In the genomic region with DNA sequence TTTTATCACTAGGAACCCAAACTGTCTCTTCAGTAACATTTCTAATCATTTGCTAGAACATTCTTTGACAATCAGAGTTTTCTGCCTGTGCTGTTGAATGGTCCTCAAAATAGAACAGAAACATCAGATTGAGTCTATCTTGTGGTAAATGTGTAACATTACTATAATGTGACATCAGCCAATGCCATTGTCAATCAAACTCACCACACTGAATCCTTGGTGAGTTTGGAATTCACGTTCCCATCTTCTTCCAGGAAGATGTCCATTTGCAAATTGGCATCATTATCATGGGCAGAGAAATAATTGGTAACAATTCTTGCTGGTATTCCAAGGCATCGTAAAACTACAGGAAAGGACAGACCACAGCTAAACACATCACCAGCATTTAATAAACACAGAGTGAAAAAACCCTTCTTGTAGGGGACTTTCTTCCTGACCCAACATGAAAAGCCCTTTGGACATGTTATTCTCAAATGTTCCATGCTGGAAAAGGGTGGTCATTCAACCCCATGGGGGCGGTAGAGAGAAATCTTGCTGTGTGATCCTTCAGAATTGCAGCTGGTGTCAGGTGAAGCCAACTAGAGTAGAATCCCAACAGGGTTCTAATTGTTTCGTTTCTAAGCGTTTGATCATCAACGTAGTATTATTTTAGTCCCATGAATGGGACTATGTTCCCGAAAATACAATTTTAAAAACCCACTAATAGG, we compare ENCODE assay signal across 11 cellular contexts.
DNase-seq lines count a peak whose midpoint lies in the region; ATAC-seq and TF ChIP-seq lines count a peak whose summit lies in the region.
"Had no signal": no experiment of that assay in that cellular context is flagged by ENCODE, and none has a peak within 500 bp of the region (broad histone marks: within the 10 kb centered on the region; RNA-seq: fewer than 3 reads in every experiment).

No MANE protein-coding gene starts in this region.

- H3K9me2 ChIP-seq in PC-9 (ENCODE audit: insufficient read depth), result no peaks in the 10 kb centered on the region

- no peak for ATAC-seq in HG03175 (IDR thresholded peaks at IDR 0.05; ENCODE audit: unreplicated experiment)

- intact Hi-C loops in A673 (cut with micrococcal nuclease; ENCODE audit: unreplicated experiment) (loop anchor here (5.0 to 10.0 kb wide), 2 partner anchors 93 to 270 kb away; no protein-coding TSS in a partner anchor), PC-9 (cut with micrococcal nuclease; ENCODE audit: unreplicated experiment) (no loop called here)

- H3K36me3 ChIP-seq in A673 (ENCODE audit: insufficient read depth, low read length, poor library complexity, severe bottlenecking) (no peaks in the 10 kb centered on the region), PC-9 (ENCODE audit: low read depth) (no peaks in the 10 kb centered on the region)

- H4K20me1 ChIP-seq in PC-9 (ENCODE audit: insufficient read depth), result no peaks in the 10 kb centered on the region

- no TSS peak for BruUV-seq in A673 (replicated peaks; lab: Mats Ljungman, UMichigan)
- no TSS peak for BruUV-seq in PC-9 (replicated peaks; lab: Mats Ljungman, UMichigan)

- DNase-seq in A673 (ENCODE audit: low spot score) (peak; percentile 61), PC-9 (no peak), iPS DF 19.7 (ENCODE audit: low read depth, low spot score) (peak; percentile 23), caudate nucleus (lab: John Stamatoyannopoulos, UW) (no peak)
- no peak for DNase-seq in activated CD8-positive, alpha-beta memory T cell treated with anti-CD3 and anti-CD28 coated beads, Interleukin-2, amount 50 U/mL, for 48 hours
- DNase-seq in activated T-cell treated with anti-CD3 and anti-CD28 coated beads, Interleukin-2, amount 50 U/mL, for 1 hour, result no peak
- DNase-seq: activated naive CD8-positive, alpha-beta T cell treated with anti-CD3 and anti-CD28 coated beads, Interleukin-2, amount 10 ng/mL, durations not matched to agents 7 days and 5 days; DND-41; stimulated activated CD4-positive, alpha-beta T cell treated with anti-CD3 and anti-CD28 coated beads, Interleukin-2, amount 100 ng/mL, for 48 hours had no signal

- H3K9me3 ChIP-seq in A673 (ENCODE audit: low read depth, low read length, poor library complexity, severe bottlenecking) (no peaks in the 10 kb centered on the region), PC-9 (ENCODE audit: insufficient read depth, low read depth) (no peaks in the 10 kb centered on the region)

- H3K4me1 ChIP-seq in A673 (ENCODE audit: insufficient read depth, low read length, poor library complexity, severe bottlenecking) (no peaks in the 10 kb centered on the region), PC-9 (replicated peaks; ENCODE audit: insufficient read depth) (no peaks in the 10 kb centered on the region)

- CTCF ChIA-PET in A673 (lab: Charles Lee), result interaction anchor here (1.0 to 1.2 kb wide), 2 partner anchors 142 to 273 kb away, joined by 3 to 4 read pairs; no protein-coding TSS in a partner anchor
- CTCF ChIA-PET in PC-9 (lab: Charles Lee), result no interaction called here

- H3K4me2 ChIP-seq in PC-9, result no peak overlapping the region

- H3K27me3 ChIP-seq in A673 (replicated peaks; ENCODE audit: insufficient read depth, low read depth, low read length, poor library complexity) (peaks cover 8% of the 10 kb centered on the region), PC-9 (ENCODE audit: insufficient read depth, low read depth) (no peaks in the 10 kb centered on the region; the same call in 1 of the 2 replicates)

- H3K27ac ChIP-seq in A673 (ENCODE audit: low read depth, low read length, poor library complexity, severe bottlenecking) (no peak overlapping the region), PC-9 (no peak overlapping the region), caudate nucleus (ENCODE audit: low read depth, low read length) (no peak overlapping the region)

- H3F3A ChIP-seq in PC-9 (ENCODE audit: insufficient read depth, low read depth), result no peaks in the 10 kb centered on the region

- no peak overlapping the region for H2AFZ ChIP-seq in PC-9

- no peaks in the 10 kb centered on the region for H3K79me2 ChIP-seq in PC-9 (ENCODE audit: low read depth)

- POLR2A ChIA-PET in A673 (lab: Charles Lee; ENCODE audit: low non-redundant PET) (no interaction called here), PC-9 (lab: Charles Lee; ENCODE audit: unreplicated experiment) (no interaction called here)

- H3K4me3 ChIP-seq in A673 (ENCODE audit: low read depth, low read length, poor library complexity, severe bottlenecking) (no peak overlapping the region), PC-9 (no peak overlapping the region)

- peak; percentile 75 for TF ChIP-seq CTCF in A673 (conservative IDR thresholded peaks at IDR 0.05; ENCODE audit: low read depth, low read length)
- TF ChIP-seq CTCF in GM12872 (IDR thresholded peaks at IDR 0.05; ENCODE audit: insufficient read depth, low read depth, low read length), result peak; percentile 64
- TF ChIP-seq CTCF in PC-9 (conservative IDR thresholded peaks at IDR 0.05), result 0 out of 2 replicates have a peak, but pooled peaks have one; percentile 30

Comparison
In these comparisons a context has a peak if more than half of its experiments do, and no peak if none do; other contexts are left out.
1. DNase-seq: peak in A673 (single experiment) and iPS DF 19.7 (single experiment); none in PC-9 (0 of 2), caudate nucleus (0 of 61), activated CD8-positive, alpha-beta memory T cell treated with anti-CD3 and anti-CD28 coated beads, Interleukin-2, amount 50 U/mL, for 48 hours (single experiment) and activated T-cell treated with anti-CD3 and anti-CD28 coated beads, Interleukin-2, amount 50 U/mL, for 1 hour (single experiment).
2. Peak in every context shown above with its lines, with median percentiles within 50 percentile points of each other: CTCF ChIP-seq.